ENCODE assay signal across 13 cellular contexts in the genomic region with DNA sequence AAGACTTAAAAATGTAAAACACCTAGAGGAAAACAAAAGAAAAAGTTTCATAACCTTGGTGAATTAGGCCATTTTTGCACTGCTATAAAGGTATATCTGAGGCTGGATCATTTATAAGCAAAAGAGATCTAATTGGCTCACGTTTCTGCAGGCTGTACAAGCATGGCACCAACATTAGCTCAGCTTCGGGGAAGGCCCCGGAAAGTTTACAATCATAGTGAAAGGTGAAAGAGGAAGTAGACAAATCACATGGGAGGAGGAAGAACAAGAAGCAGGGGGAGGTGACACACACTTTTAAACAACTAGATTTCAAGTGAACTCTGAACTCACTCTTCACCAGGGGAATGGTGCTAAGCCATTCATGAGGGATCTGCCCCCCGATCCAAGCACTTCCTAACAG.
DNase-seq lines count a peak whose midpoint lies in the region; ATAC-seq, FAIRE-seq and TF ChIP-seq lines count a peak whose summit lies in the region.
"Had no signal": no experiment of that assay in that cellular context is flagged by ENCODE, and none has a peak within 500 bp of the region (broad histone marks: within the 10 kb centered on the region; RNA-seq: fewer than 3 reads in every experiment).

No MANE protein-coding gene starts in this region.

- no peak for FAIRE-seq in RCC 7860 (lab: Jason Lieb, UNC)

- ATAC-seq in GM18867 (IDR thresholded peaks at IDR 0.05; ENCODE audit: unreplicated experiment) (peak; percentile 93), GM21825 (IDR thresholded peaks at IDR 0.05; ENCODE audit: unreplicated experiment) (peak; percentile 100), HG03442 (IDR thresholded peaks at IDR 0.05; ENCODE audit: unreplicated experiment) (peak; percentile 100), lower lobe of right lung (no peak)
- ATAC-seq: left cardiac atrium had no signal

- H3K27me3 ChIP-seq in lower lobe of right lung (ENCODE audit: low read depth), result no peaks in the 10 kb centered on the region
- H3K27me3 ChIP-seq: adrenal gland, esophagus squamous epithelium had no signal

- no peaks in the 10 kb centered on the region for H3K9me3 ChIP-seq in lower lobe of right lung
- H3K9me3 ChIP-seq: adrenal gland had no signal

- H3K27ac ChIP-seq in lower lobe of right lung, result no peak overlapping the region
- H3K27ac ChIP-seq: adrenal gland, esophagus squamous epithelium had no signal

- intact Hi-C loops in lower lobe of right lung (cut with DNase I), result no loop called here

- no peaks in the 10 kb centered on the region for H3K36me3 ChIP-seq in lower lobe of right lung
- H3K36me3 ChIP-seq: adrenal gland, esophagus squamous epithelium had no signal

- DNase-seq in UCSD-AML1 (lab: John Stamatoyannopoulos, UW; ENCODE audit: unreplicated experiment) (peak; percentile 2), RCC 7860 (ENCODE audit: low spot score) (no peak), NCI-H82 treated with DMSO at 0.1 percent for 48 hours (lab: John Stamatoyannopoulos, UW; ENCODE audit: unreplicated experiment) (no peak), amniotic stem cell (lab: John Stamatoyannopoulos, UW) (no peak), lower lobe of right lung (no peak)
- DNase-seq: adrenal gland, DMS153, esophagus squamous epithelium, left cardiac atrium, NCI-H226 had no signal

- no peak overlapping the region for H3K4me3 ChIP-seq in lower lobe of right lung
- H3K4me3 ChIP-seq: adrenal gland, esophagus squamous epithelium had no signal

- no peak for TF ChIP-seq CTCF in lower lobe of right lung (IDR thresholded peaks at IDR 0.05)

- no peaks in the 10 kb centered on the region for H3K4me1 ChIP-seq in lower lobe of right lung
- H3K4me1 ChIP-seq: adrenal gland, esophagus squamous epithelium had no signal

Comparison
In these comparisons a context has a peak if more than half of its experiments do, and no peak if none do; other contexts are left out.
1. ATAC-seq: peak in GM18867 (single experiment), GM21825 (single experiment) and HG03442 (single experiment); none in lower lobe of right lung (0 of 2).